In the genomic region with DNA sequence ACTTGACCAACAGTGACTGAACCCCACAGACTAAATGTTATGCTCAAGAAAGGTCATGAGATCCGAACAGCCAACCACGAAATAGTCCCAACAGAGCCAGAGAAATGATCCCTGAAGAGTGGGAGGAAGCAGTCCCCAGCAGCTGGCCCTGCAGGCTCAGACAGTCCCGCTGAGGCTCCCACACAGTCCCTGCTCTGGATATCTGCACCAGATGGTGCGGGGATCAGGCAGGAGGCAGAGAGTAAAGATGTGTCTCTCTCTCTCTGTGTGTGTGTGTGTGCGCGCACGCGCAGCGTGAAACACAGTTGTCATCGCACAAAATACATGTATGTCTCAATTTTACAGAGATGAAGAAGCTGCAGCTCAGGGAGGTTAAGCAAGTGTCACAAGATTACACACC, we compare ENCODE assay signal across 1 cellular context.
TF ChIP-seq lines count a peak whose summit lies in the region.

No MANE protein-coding gene starts in this region.

TF ChIP-seq in H1, 55 proteins besides CTCF, POLR2A, EP300 and RAD21:
- TF ChIP-seq CHD1 (IDR thresholded peaks at IDR 0.05; ENCODE audit: low read depth, low read length) (no peak), CEBPB (IDR thresholded peaks at IDR 0.05; ENCODE audit: low read depth, low read length) (no peak), JUN (IDR thresholded peaks at IDR 0.05; ENCODE audit: low read depth, low read length) (no peak), RXRA (IDR thresholded peaks at IDR 0.05; ENCODE audit: insufficient read depth, low read depth, low read length) (no peak), NRF1 (IDR thresholded peaks at IDR 0.05; ENCODE audit: low read depth, low read length) (no peak), CREB1 (IDR thresholded peaks at IDR 0.05) (no peak), KDM5A (IDR thresholded peaks at IDR 0.05; ENCODE audit: low read length) (no peak), TEAD4 (IDR thresholded peaks at IDR 0.05; ENCODE audit: low read depth, low read length) (no peak), TBP (IDR thresholded peaks at IDR 0.05; ENCODE audit: low read depth, low read length) (no peak), BCL11A (IDR thresholded peaks at IDR 0.05; ENCODE audit: low read depth in 2 of 2, low read length in 2 of 2) (no peak), KDM1A (IDR thresholded peaks at IDR 0.05; ENCODE audit: borderline replicate concordance, low read length) (no peak), NANOG (IDR thresholded peaks at IDR 0.05; ENCODE audit: insufficient read depth, low read depth, low read length, poor library complexity, severe bottlenecking) (no peak), SUZ12 (IDR thresholded peaks at IDR 0.05; ENCODE audit: low read length) (no peak), MAFK (IDR thresholded peaks at IDR 0.05; ENCODE audit: low read depth, low read length) (no peak), GABPA (IDR thresholded peaks at IDR 0.05; ENCODE audit: borderline replicate concordance, insufficient read depth, low read length) (no peak), EGR1 (IDR thresholded peaks at IDR 0.05; ENCODE audit: borderline replicate concordance, low read depth, low read length) (no peak)
TF ChIP-seq in H1: peak in this region for 0.
